Comparison of ENCODE assay signal across 8 cellular contexts in the genomic region with DNA sequence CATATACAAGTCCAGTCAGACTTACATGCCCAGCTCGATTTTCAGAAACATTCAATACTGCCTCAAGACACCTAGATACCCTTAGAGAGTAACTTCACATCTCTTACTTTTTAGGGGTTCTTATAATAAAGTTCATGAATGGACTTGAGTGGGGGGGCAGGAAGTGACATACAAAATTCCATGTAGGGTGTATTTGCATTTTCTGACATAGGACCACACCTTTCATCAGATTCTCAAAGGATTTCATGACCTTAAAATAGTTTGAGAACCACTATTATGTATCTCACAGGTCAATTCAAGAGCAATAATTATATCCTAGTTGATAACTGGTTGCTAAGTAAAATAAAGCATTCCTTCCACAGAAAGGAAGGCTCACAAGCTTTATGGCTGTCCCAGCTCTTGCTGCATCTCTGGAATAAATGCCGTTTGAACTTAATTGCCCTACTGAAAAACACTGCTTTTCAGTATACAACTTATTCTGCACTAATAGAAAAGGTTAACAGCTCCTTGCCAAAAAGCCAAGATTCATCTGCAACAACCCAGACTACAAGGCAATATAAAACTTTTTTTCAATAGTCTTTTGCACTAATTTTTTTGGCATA. TPM values are rescaled to one million over a fixed set of nuclear protein-coding genes. Genes with fewer than 3 reads are reported as not detected.
DNase-seq lines count a peak whose midpoint lies in the region; ATAC-seq lines count a peak whose summit lies in the region.

No MANE protein-coding gene starts in this region.

- H3K36me3 ChIP-seq in iPS-18a (ENCODE audit: control insufficient read depth, low read depth, low read length) (no peaks in the 10 kb centered on the region), subcutaneous abdominal adipose tissue (ENCODE audit: control insufficient read depth in 5 of 5, insufficient read depth in 5 of 5, low read length in 5 of 5) (no peaks in the 10 kb centered on the region)

- ATAC-seq in activated T-cell treated with anti-CD3 and anti-CD28 coated beads, Interleukin-2, amount 50 U/mL, for 72 hours (replicated peaks in 1 of 2), result no peak
- no peak for ATAC-seq in GM19023 (IDR thresholded peaks at IDR 0.05; ENCODE audit: unreplicated experiment)

- no peaks in the 10 kb centered on the region for H3K27me3 Mint-ChIP-seq in activated T-cell treated with anti-CD3 and anti-CD28 coated beads, Interleukin-2, amount 50 U/mL, for 72 hours (ENCODE audit: low read depth)
- H3K27me3 Mint-ChIP-seq in activated CD4-positive, alpha-beta memory T cell treated with anti-CD3 and anti-CD28 coated beads, Interleukin-2, amount 10 ng/mL, durations not matched to agents 7 days and 5 days, result no peaks in the 10 kb centered on the region

- no peak for DNase-seq in activated T-cell treated with anti-CD3 and anti-CD28 coated beads, Interleukin-2, amount 50 U/mL, for 72 hours
- DNase-seq in activated T-cell treated with anti-CD3 and anti-CD28 coated beads, Interleukin-2, amount 50 U/mL, for 1 hour, result no peak
- no peak for DNase-seq in activated CD4-positive, alpha-beta memory T cell treated with anti-CD3 and anti-CD28 coated beads, Interleukin-2, amount 10 ng/mL, durations not matched to agents 7 days and 5 days
- no peak for DNase-seq in activated CD8-positive, alpha-beta memory T cell treated with anti-CD3 and anti-CD28 coated beads, Interleukin-2, amount 50 U/mL, for 4 hours
- no peak for DNase-seq in COLO668 (lab: John Stamatoyannopoulos, UW; ENCODE audit: unreplicated experiment)

- H3K4me1 ChIP-seq in iPS-18a (ENCODE audit: control insufficient read depth, low read depth, low read length) (peaks cover 15% of the 10 kb centered on the region), subcutaneous abdominal adipose tissue (ENCODE audit: control insufficient read depth in 5 of 5, insufficient read depth in 5 of 5, low read length in 5 of 5) (peaks cover 2 to 28% (median 15%) of the 10 kb centered on the region in 5 donors)

- POLR2A ChIA-PET in activated CD4-positive, alpha-beta memory T cell treated with anti-CD3 and anti-CD28 coated beads, Interleukin-2, amount 10 ng/mL, durations not matched to agents 7 days and 5 days (lab: Charles Lee), result interaction anchor here (1.3 to 3.8 kb wide), 4 partner anchors 15 to 74 kb away, joined by 3 to 35 read pairs (median 16); partner anchors contain the start of genes ECD, FAM149B1 and NUDT13

- H3K27ac Mint-ChIP-seq in activated T-cell treated with anti-CD3 and anti-CD28 coated beads, Interleukin-2, amount 50 U/mL, for 72 hours, result peak overlapping the region; percentile 95
- no peak overlapping the region for H3K27ac Mint-ChIP-seq in activated CD4-positive, alpha-beta memory T cell treated with anti-CD3 and anti-CD28 coated beads, Interleukin-2, amount 10 ng/mL, durations not matched to agents 7 days and 5 days

- H3K4me3 Mint-ChIP-seq in activated T-cell treated with anti-CD3 and anti-CD28 coated beads, Interleukin-2, amount 50 U/mL, for 72 hours, result peak overlapping the region; percentile 95 to 98
- H3K4me3 Mint-ChIP-seq in activated CD4-positive, alpha-beta memory T cell treated with anti-CD3 and anti-CD28 coated beads, Interleukin-2, amount 10 ng/mL, durations not matched to agents 7 days and 5 days, result peak overlapping the region; percentile 92

- H3K36me3 Mint-ChIP-seq in activated T-cell treated with anti-CD3 and anti-CD28 coated beads, Interleukin-2, amount 50 U/mL, for 72 hours (ENCODE audit: insufficient read depth in 2 of 2), result no peaks in the 10 kb centered on the region
- peaks cover 7% of the 10 kb centered on the region for H3K36me3 Mint-ChIP-seq in activated CD4-positive, alpha-beta memory T cell treated with anti-CD3 and anti-CD28 coated beads, Interleukin-2, amount 10 ng/mL, durations not matched to agents 7 days and 5 days (ENCODE audit: low read depth)

- H3K27ac ChIP-seq in iPS-18a (ENCODE audit: low read length), result no peak overlapping the region
- peak overlapping the region; percentile 99 for H3K27ac ChIP-seq in subcutaneous abdominal adipose tissue (ENCODE audit: low read depth, low read length)

- H3K4me3 ChIP-seq in iPS-18a (ENCODE audit: low read length), result peak overlapping the region; percentile 90
- peak overlapping the region in 3 of 5 donors; percentile 76 to 87 (median 81) for H3K4me3 ChIP-seq in subcutaneous abdominal adipose tissue (ENCODE audit: low read depth in 1 of 5, low read length in 5 of 5)

- CTCF ChIA-PET in activated CD4-positive, alpha-beta memory T cell treated with anti-CD3 and anti-CD28 coated beads, Interleukin-2, amount 10 ng/mL, durations not matched to agents 7 days and 5 days (lab: Charles Lee), result interaction anchor here (0.6 to 4.9 kb wide), 6 partner anchors 18 to 103 kb away, joined by 3 to 59 read pairs (median 22); partner anchors contain the start of genes ECD and FAM149B1

- no peaks in the 10 kb centered on the region for H3K9me3 Mint-ChIP-seq in activated T-cell treated with anti-CD3 and anti-CD28 coated beads, Interleukin-2, amount 50 U/mL, for 72 hours
- no peaks in the 10 kb centered on the region for H3K9me3 Mint-ChIP-seq in activated CD4-positive, alpha-beta memory T cell treated with anti-CD3 and anti-CD28 coated beads, Interleukin-2, amount 10 ng/mL, durations not matched to agents 7 days and 5 days

- H3K9me3 ChIP-seq in iPS-18a (ENCODE audit: control insufficient read depth, low read depth, low read length) (no peaks in the 10 kb centered on the region), subcutaneous abdominal adipose tissue (ENCODE audit: control insufficient read depth in 5 of 5, low read length in 5 of 5) (no peaks in the 10 kb centered on the region)

- H3K27me3 ChIP-seq in iPS-18a (ENCODE audit: control insufficient read depth, insufficient read depth, low read length) (no peaks in the 10 kb centered on the region), subcutaneous abdominal adipose tissue (ENCODE audit: control insufficient read depth in 5 of 5, insufficient read depth in 4 of 5, low read length in 5 of 5) (no peaks in the 10 kb centered on the region)

- H3K9ac ChIP-seq in iPS-18a (ENCODE audit: low read length), result no peak overlapping the region
- peak overlapping the region in 2 of 5 donors; percentile 84 to 97 for H3K9ac ChIP-seq in subcutaneous abdominal adipose tissue (ENCODE audit: low read length in 5 of 5)

- peaks cover 44% of the 10 kb centered on the region for H3K4me1 Mint-ChIP-seq in activated T-cell treated with anti-CD3 and anti-CD28 coated beads, Interleukin-2, amount 50 U/mL, for 72 hours (ENCODE audit: low read depth)
- peaks cover 29% of the 10 kb centered on the region for H3K4me1 Mint-ChIP-seq in activated CD4-positive, alpha-beta memory T cell treated with anti-CD3 and anti-CD28 coated beads, Interleukin-2, amount 10 ng/mL, durations not matched to agents 7 days and 5 days

RNA-seq across cellular contexts. Expression of gene P4HA1, which starts 2.3 kb away (rescaled TPM):
- 10 to 100 TPM; 20.5 to 28.8 TPM for total RNA-seq in activated T-cell treated with anti-CD3 and anti-CD28 coated beads, Interleukin-2, amount 50 U/mL, for 72 hours
- 10 to 100 TPM; 48.1 to 49.2 TPM for total RNA-seq in activated CD4-positive, alpha-beta memory T cell treated with anti-CD3 and anti-CD28 coated beads, Interleukin-2, amount 10 ng/mL, durations not matched to agents 7 days and 5 days

RNA-seq across cellular contexts. Expression of gene NUDT13, which starts 15.9 kb away (rescaled TPM):
- 1 to 10 TPM in 1 of 2 donors, under 1 TPM in 1; 0.60 to 1.3 TPM for total RNA-seq in activated T-cell treated with anti-CD3 and anti-CD28 coated beads, Interleukin-2, amount 50 U/mL, for 72 hours
- 1 to 10 TPM; 1.5 to 1.6 TPM for total RNA-seq in activated CD4-positive, alpha-beta memory T cell treated with anti-CD3 and anti-CD28 coated beads, Interleukin-2, amount 10 ng/mL, durations not matched to agents 7 days and 5 days
